Comparison of ENCODE assay signal across 8 cellular contexts in genomic region chr7:7971308-7972040, GRCh38. TPM values are rescaled to one million over a fixed set of nuclear protein-coding genes. Genes with fewer than 3 reads are reported as not detected.
DNase-seq lines count a peak whose midpoint lies in the region; ATAC-seq and TF ChIP-seq lines count a peak whose summit lies in the region.

No MANE protein-coding gene starts in this region.

- ATAC-seq in GM19463 (IDR thresholded peaks at IDR 0.05; ENCODE audit: unreplicated experiment) (no peak), HG03095 (IDR thresholded peaks at IDR 0.05; ENCODE audit: unreplicated experiment) (no peak)

- WGBS in hepatocyte (ENCODE audit: low lambda C conversion rate, missing lambda C conversion rate) = 73% methylated on average over 9 of the region's 9 CpGs
- 77 to 82% (median 81%) methylated on average over 9 of the region's 9 CpGs for WGBS in stomach, 5 donors
- WGBS in prostate gland = 80% methylated on average over 9 of the region's 9 CpGs

- H3K4me1 ChIP-seq in hepatocyte (ENCODE audit: insufficient read depth) (peaks cover 14% of the 10 kb centered on the region), stomach (peaks cover 0 to 55% (median 29%) of the 10 kb centered on the region in 4 donors), prostate gland (replicated peaks) (no peaks in the 10 kb centered on the region)

- peaks cover 63% of the 10 kb centered on the region for H3K79me2 ChIP-seq in hepatocyte

- TF ChIP-seq POLR2A in stomach (IDR thresholded peaks at IDR 0.05) (no peak), prostate gland (IDR thresholded peaks at IDR 0.05) (no peak)

- H3K36me3 ChIP-seq in hepatocyte (replicated peaks; ENCODE audit: insufficient read depth, low read depth) (no peaks in the 10 kb centered on the region), stomach (no peaks in the 10 kb centered on the region), prostate gland (no peaks in the 10 kb centered on the region)

- DNase-seq in DMS79 treated with DMSO at 0.1 percent for 48 hours (lab: John Stamatoyannopoulos, UW) = peak; percentile 32
- no peak for DNase-seq in DMS79 (lab: John Stamatoyannopoulos, UW)
- peak; percentile 7 for DNase-seq in OCI-M1 (lab: John Stamatoyannopoulos, UW)
- no peak for DNase-seq in hepatocyte (ENCODE audit: low spot score)
- DNase-seq in stomach = no peak
- DNase-seq in prostate gland (ENCODE audit: low spot score) = no peak

- H3K4me2 ChIP-seq in hepatocyte = peak overlapping the region; percentile 93

- peaks cover 17% of the 10 kb centered on the region for H4K20me1 ChIP-seq in hepatocyte (ENCODE audit: insufficient read depth, poor library complexity, severe bottlenecking)

- no peaks in the 10 kb centered on the region for H3K9me2 ChIP-seq in hepatocyte (replicated peaks; ENCODE audit: insufficient read depth)

- no peaks in the 10 kb centered on the region for H3K9me3 ChIP-seq in hepatocyte (ENCODE audit: low read depth)
- no peaks in the 10 kb centered on the region for H3K9me3 ChIP-seq in stomach
- no peaks in the 10 kb centered on the region for H3K9me3 ChIP-seq in prostate gland

- TF ChIP-seq EP300 in stomach (IDR thresholded peaks at IDR 0.05) = no peak

- peak overlapping the region; percentile 94 for H3K4me3 ChIP-seq in hepatocyte
- H3K4me3 ChIP-seq in stomach = peak overlapping the region; percentile 89 to 98 (median 95)
- no peak overlapping the region for H3K4me3 ChIP-seq in prostate gland

- H2AFZ ChIP-seq in hepatocyte = peak overlapping the region; percentile 2

- TF ChIP-seq CTCF in hepatocyte (IDR thresholded peaks at IDR 0.05; ENCODE audit: poor library complexity) (no peak), stomach (IDR thresholded peaks at IDR 0.05) (no peak), prostate gland (IDR thresholded peaks at IDR 0.05) (no peak)

- intact Hi-C loops in stomach (cut with DNase I; ENCODE audit: low total_unique reads) (no loop called here), prostate gland (cut with DNase I) (no loop called here)

- H3K27me3 ChIP-seq in hepatocyte (no peaks in the 10 kb centered on the region), stomach (no peaks in the 10 kb centered on the region), prostate gland (replicated peaks; ENCODE audit: insufficient read depth) (no peaks in the 10 kb centered on the region)

- H3K27ac ChIP-seq in hepatocyte (no peak overlapping the region), stomach (no peak overlapping the region), prostate gland (no peak overlapping the region)

RNA-seq across cellular contexts. Expression of gene GLCCI1, which starts 2.9 kb away (rescaled TPM):
- total RNA-seq in hepatocyte (18.2 and 21.4 TPM in 2 replicates), stomach (10 to 100 TPM in 4 of 5 donors, 1 to 10 TPM in 1; 4.6 to 60.9 (median 26.6) TPM), prostate gland (1 to 10 TPM; 9.1 to 9.2 TPM)
- polyA plus RNA-seq in hepatocyte (15.7 and 28.8 TPM in 2 replicates), stomach (1 to 10 TPM; 2.6 to 3.2 (median 3.0) TPM)

Comparison
In these comparisons a context has a peak if more than half of its experiments do, and no peak if none do; other contexts are left out.
1. DNase-seq: peak in DMS79 treated with DMSO at 0.1 percent for 48 hours (single experiment) and OCI-M1 (single experiment); none in DMS79 (single experiment), hepatocyte (single experiment), stomach (single experiment) and prostate gland (single experiment).
2. H3K4me3 ChIP-seq: peak in hepatocyte (single experiment) and stomach (4 of 4); none in prostate gland (0 of 2).